Comparison of ENCODE assay signal across 18 cellular contexts in genomic region chr19:31140717-31141116, GRCh38.
DNase-seq lines count a peak whose midpoint lies in the region; ATAC-seq and TF ChIP-seq lines count a peak whose summit lies in the region.
"Had no signal": no experiment of that assay in that cellular context is flagged by ENCODE, and none has a peak within 500 bp of the region (broad histone marks: within the 10 kb centered on the region; RNA-seq: fewer than 3 reads in every experiment).

No MANE protein-coding gene starts in this region.

- H3K27ac ChIP-seq in SJSA1: peak overlapping the region; percentile 89
- H3K27ac ChIP-seq in GM23338 (ENCODE audit: low read depth): no peak overlapping the region
- H3K27ac ChIP-seq: VCaP had no signal

- DNase-seq in EH (ENCODE audit: low read depth): peak; percentile 82
- peak; percentile 72 to 76 for DNase-seq in SJSA1 (ENCODE audit: low read depth in 1 of 2, low spot score in 2 of 2)
- peak; percentile 21 for DNase-seq in fibroblast of peridontal ligament (ENCODE audit: extremely low read depth)
- DNase-seq in renal cortical epithelial cell (ENCODE audit: low read depth): peak; percentile 30
- no peak for DNase-seq in GM23338 (ENCODE audit: low spot score)
- no peak for DNase-seq in germinal center (ENCODE audit: low spot score)
- no peak for DNase-seq in NCI-H69 (lab: John Stamatoyannopoulos, UW)
- no peak for DNase-seq in GDM1 (lab: John Stamatoyannopoulos, UW)
- DNase-seq: activated gamma-delta T cell; CD8-positive, alpha-beta T cell; effector CD8-positive, alpha-beta T cell; NCI-H2107; NK-92 treated with Interleukin-12 subunit alpha and Interleukin-12 subunit beta, amount 100 ng/mL, for 24 hours; right cardiac atrium; SHP77 treated with DMSO at 0.1 percent for 48 hours; stimulated activated CD4-positive, alpha-beta T cell treated with anti-CD3 and anti-CD28 coated beads, Interleukin-4, amount 100 ng/mL, for 24 hours had no signal

- no peak overlapping the region for H3K4me3 ChIP-seq in SJSA1
- H3K4me3 ChIP-seq in GM23338: no peak overlapping the region

- no peak overlapping the region for H3K27ac Mint-ChIP-seq in GM23338
- H3K27ac Mint-ChIP-seq: brain; CD8-positive, alpha-beta T cell had no signal

- H3K9me3 Mint-ChIP-seq in GM23338: no peaks in the 10 kb centered on the region; the same call in 2 of the 3 replicates
- H3K9me3 Mint-ChIP-seq: CD8-positive, alpha-beta T cell had no signal

- no peaks in the 10 kb centered on the region for H3F3A ChIP-seq in GM23338 (replicated peaks; ENCODE audit: low read depth)

- H3K27me3 Mint-ChIP-seq in GM23338 (ENCODE audit: insufficient read depth, low read depth, poor library complexity): no peaks in the 10 kb centered on the region

- H3K27me3 ChIP-seq in SJSA1 (replicated peaks) (no peaks in the 10 kb centered on the region), GM23338 (ENCODE audit: insufficient read depth) (no peaks in the 10 kb centered on the region)

- no peak overlapping the region for H2AFZ ChIP-seq in GM23338

- no peaks in the 10 kb centered on the region for H3K9me3 ChIP-seq in SJSA1 (replicated peaks)

- H3K36me3 Mint-ChIP-seq in GM23338 (ENCODE audit: low read depth): no peaks in the 10 kb centered on the region
- H3K36me3 Mint-ChIP-seq: brain; CD8-positive, alpha-beta T cell had no signal

- 0 out of 4 replicates have a peak, but pooled peaks of 1 of the 2 experiments have one; percentile 25 for TF ChIP-seq CTCF in GM23338 (conservative IDR thresholded peaks at IDR 0.05; ENCODE audit: low read depth in 2 of 2)

- ATAC-seq in GM23338: no peak
- ATAC-seq: CD8-positive, alpha-beta T cell; right cardiac atrium had no signal

- H3K79me2 ChIP-seq in GM23338 (replicated peaks; ENCODE audit: insufficient read depth): no peaks in the 10 kb centered on the region

- no peak overlapping the region for H3K4me2 ChIP-seq in GM23338

- no peaks in the 10 kb centered on the region for H4K20me1 ChIP-seq in GM23338 (replicated peaks; ENCODE audit: insufficient read depth)

- H3K4me1 Mint-ChIP-seq in GM23338: peaks cover 8% of the 10 kb centered on the region; the same call in 2 of the 3 replicates

- H3K4me1 ChIP-seq in SJSA1 (replicated peaks) (peaks cover 42% of the 10 kb centered on the region), GM23338 (ENCODE audit: insufficient read depth) (no peaks in the 10 kb centered on the region)

- no peak overlapping the region for H3K4me3 Mint-ChIP-seq in GM23338
- H3K4me3 Mint-ChIP-seq: brain; CD8-positive, alpha-beta T cell had no signal

- H3K36me3 ChIP-seq in SJSA1 (no peaks in the 10 kb centered on the region), GM23338 (ENCODE audit: insufficient read depth) (no peaks in the 10 kb centered on the region)

- H3K9me2 ChIP-seq in GM23338 (ENCODE audit: insufficient read depth): peaks cover 10% of the 10 kb centered on the region

TF ChIP-seq in GM23338, 12 proteins besides CTCF, POLR2A, EP300 and RAD21:
- TF ChIP-seq ZNF462 (CRISPR knock-in tag; IDR thresholded peaks at IDR 0.05) (no peak), JUNB (IDR thresholded peaks at IDR 0.05; ENCODE audit: unreplicated experiment) (no peak), CREB1 (CRISPR knock-in tag; IDR thresholded peaks at IDR 0.05; ENCODE audit: low read depth) (no peak)

Comparison
In these comparisons a context has a peak if more than half of its experiments do, and no peak if none do; other contexts are left out.
1. DNase-seq: peak in EH (single experiment), SJSA1 (2 of 2), fibroblast of peridontal ligament (single experiment) and renal cortical epithelial cell (single experiment); none in GM23338 (single experiment), germinal center (single experiment), NCI-H69 (single experiment) and GDM1 (single experiment).